ENCODE assay signal across 1 cellular context in the genomic region with DNA sequence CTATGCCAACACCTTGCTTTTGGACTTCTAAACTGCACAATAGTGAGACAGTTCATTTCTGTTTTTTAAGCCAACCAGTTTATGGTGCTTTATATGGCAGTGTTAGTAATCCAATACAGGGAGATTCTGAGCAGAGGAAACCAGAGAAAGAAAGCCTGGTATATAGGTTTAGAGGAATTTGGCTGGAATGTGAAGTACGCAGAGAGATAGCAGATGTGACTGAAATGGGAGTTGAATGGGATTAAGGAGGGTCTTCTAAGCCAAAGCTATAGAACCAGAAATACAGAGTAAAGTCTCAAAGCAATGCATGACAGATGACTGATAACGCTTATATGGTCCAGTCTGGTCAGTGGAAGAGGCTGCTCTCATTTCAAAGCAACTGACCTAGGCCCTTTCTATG.
TF ChIP-seq lines count a peak whose summit lies in the region.

No MANE protein-coding gene starts in this region.

TF ChIP-seq in WTC11, 78 proteins besides CTCF, POLR2A, EP300 and RAD21 (continued from another document):
- TF ChIP-seq, protein P1, sequence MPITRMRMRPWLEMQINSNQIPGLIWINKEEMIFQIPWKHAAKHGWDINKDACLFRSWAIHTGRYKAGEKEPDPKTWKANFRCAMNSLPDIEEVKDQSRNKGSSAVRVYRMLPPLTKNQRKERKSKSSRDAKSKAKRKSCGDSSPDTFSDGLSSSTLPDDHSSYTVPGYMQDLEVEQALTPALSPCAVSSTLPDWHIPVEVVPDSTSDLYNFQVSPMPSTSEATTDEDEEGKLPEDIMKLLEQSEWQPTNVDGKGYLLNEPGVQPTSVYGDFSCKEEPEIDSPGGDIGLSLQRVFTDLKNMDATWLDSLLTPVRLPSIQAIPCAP (CRISPR knock-in tag; IDR thresholded peaks at IDR 0.05) = no peak
- TF ChIP-seq ZNF396 (CRISPR knock-in tag; IDR thresholded peaks at IDR 0.05; ENCODE audit: borderline replicate concordance) = no peak
- TF ChIP-seq SMAD3 (CRISPR knock-in tag; IDR thresholded peaks at IDR 0.05; ENCODE audit: borderline replicate concordance) = no peak
- TF ChIP-seq HMGA2 (CRISPR knock-in tag; IDR thresholded peaks at IDR 0.05) = no peak
- no peak for TF ChIP-seq RORB (CRISPR knock-in tag; IDR thresholded peaks at IDR 0.05)
- no peak for TF ChIP-seq EMX1 (CRISPR knock-in tag; IDR thresholded peaks at IDR 0.05)
- no peak for TF ChIP-seq ATF3 (CRISPR knock-in tag; conservative IDR thresholded peaks at IDR 0.05)
- TF ChIP-seq CREB1 (CRISPR knock-in tag; IDR thresholded peaks at IDR 0.05) = no peak
- no peak for TF ChIP-seq MXD4 (CRISPR knock-in tag; IDR thresholded peaks at IDR 0.05; ENCODE audit: borderline replicate concordance)
- TF ChIP-seq KAT7 (CRISPR knock-in tag; IDR thresholded peaks at IDR 0.05; ENCODE audit: borderline replicate concordance) = no peak
- no peak for TF ChIP-seq ATF1 (CRISPR knock-in tag; IDR thresholded peaks at IDR 0.05)
- no peak for TF ChIP-seq TP53 (CRISPR knock-in tag; IDR thresholded peaks at IDR 0.05)
- TF ChIP-seq, protein P2, sequence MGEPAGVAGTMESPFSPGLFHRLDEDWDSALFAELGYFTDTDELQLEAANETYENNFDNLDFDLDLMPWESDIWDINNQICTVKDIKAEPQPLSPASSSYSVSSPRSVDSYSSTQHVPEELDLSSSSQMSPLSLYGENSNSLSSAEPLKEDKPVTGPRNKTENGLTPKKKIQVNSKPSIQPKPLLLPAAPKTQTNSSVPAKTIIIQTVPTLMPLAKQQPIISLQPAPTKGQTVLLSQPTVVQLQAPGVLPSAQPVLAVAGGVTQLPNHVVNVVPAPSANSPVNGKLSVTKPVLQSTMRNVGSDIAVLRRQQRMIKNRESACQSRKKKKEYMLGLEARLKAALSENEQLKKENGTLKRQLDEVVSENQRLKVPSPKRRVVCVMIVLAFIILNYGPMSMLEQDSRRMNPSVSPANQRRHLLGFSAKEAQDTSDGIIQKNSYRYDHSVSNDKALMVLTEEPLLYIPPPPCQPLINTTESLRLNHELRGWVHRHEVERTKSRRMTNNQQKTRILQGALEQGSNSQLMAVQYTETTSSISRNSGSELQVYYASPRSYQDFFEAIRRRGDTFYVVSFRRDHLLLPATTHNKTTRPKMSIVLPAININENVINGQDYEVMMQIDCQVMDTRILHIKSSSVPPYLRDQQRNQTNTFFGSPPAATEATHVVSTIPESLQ (CRISPR knock-in tag; IDR thresholded peaks at IDR 0.05) = no peak
- TF ChIP-seq JUN (CRISPR knock-in tag; IDR thresholded peaks at IDR 0.05) = no peak
- no peak for TF ChIP-seq NR3C1 (CRISPR knock-in tag; conservative IDR thresholded peaks at IDR 0.05; ENCODE audit: low read depth)
